In the genomic region with DNA sequence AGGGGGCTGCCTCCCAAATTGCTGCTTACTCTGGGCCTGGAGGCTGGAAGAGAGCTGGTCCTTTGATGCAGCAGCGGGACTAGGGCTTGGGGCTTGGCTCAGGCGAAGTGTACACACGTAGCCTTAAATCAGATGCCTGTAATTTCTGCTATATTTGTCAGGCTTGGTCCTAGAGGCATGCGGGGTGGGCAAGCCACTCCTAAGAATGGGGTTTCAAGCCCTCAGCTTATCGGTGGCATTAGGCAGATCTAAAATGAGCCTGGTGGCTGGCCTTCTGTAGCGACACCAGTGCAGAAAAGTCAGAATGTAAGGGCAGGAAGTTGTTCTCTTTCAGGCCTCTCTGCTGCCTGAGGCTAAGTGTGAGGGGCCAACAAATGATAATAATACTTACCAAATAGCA, we compare ENCODE assay signal across 1 cellular context.
TF ChIP-seq lines count a peak whose summit lies in the region.

No MANE protein-coding gene starts in this region.

TF ChIP-seq in GM12878, 131 proteins besides CTCF, POLR2A, EP300 and RAD21 (continued from another document):
- TF ChIP-seq, protein P1, sequence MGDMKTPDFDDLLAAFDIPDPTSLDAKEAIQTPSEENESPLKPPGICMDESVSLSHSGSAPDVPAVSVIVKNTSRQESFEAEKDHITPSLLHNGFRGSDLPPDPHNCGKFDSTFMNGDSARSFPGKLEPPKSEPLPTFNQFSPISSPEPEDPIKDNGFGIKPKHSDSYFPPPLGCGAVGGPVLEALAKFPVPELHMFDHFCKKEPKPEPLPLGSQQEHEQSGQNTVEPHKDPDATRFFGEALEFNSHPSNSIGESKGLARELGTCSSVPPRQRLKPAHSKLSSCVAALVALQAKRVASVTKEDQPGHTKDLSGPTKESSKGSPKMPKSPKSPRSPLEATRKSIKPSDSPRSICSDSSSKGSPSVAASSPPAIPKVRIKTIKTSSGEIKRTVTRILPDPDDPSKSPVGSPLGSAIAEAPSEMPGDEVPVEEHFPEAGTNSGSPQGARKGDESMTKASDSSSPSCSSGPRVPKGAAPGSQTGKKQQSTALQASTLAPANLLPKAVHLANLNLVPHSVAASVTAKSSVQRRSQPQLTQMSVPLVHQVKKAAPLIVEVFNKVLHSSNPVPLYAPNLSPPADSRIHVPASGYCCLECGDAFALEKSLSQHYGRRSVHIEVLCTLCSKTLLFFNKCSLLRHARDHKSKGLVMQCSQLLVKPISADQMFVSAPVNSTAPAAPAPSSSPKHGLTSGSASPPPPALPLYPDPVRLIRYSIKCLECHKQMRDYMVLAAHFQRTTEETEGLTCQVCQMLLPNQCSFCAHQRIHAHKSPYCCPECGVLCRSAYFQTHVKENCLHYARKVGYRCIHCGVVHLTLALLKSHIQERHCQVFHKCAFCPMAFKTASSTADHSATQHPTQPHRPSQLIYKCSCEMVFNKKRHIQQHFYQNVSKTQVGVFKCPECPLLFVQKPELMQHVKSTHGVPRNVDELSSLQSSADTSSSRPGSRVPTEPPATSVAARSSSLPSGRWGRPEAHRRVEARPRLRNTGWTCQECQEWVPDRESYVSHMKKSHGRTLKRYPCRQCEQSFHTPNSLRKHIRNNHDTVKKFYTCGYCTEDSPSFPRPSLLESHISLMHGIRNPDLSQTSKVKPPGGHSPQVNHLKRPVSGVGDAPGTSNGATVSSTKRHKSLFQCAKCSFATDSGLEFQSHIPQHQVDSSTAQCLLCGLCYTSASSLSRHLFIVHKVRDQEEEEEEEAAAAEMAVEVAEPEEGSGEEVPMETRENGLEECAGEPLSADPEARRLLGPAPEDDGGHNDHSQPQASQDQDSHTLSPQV (IDR thresholded peaks at IDR 0.05), result no peak
- TF ChIP-seq, protein P2, sequence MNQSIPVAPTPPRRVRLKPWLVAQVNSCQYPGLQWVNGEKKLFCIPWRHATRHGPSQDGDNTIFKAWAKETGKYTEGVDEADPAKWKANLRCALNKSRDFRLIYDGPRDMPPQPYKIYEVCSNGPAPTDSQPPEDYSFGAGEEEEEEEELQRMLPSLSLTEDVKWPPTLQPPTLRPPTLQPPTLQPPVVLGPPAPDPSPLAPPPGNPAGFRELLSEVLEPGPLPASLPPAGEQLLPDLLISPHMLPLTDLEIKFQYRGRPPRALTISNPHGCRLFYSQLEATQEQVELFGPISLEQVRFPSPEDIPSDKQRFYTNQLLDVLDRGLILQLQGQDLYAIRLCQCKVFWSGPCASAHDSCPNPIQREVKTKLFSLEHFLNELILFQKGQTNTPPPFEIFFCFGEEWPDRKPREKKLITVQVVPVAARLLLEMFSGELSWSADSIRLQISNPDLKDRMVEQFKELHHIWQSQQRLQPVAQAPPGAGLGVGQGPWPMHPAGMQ (IDR thresholded peaks at IDR 0.05; ENCODE audit: borderline replicate concordance), result no peak
- TF ChIP-seq PAX8 (IDR thresholded peaks at IDR 0.05) (no peak), TBL1XR1 (IDR thresholded peaks at IDR 0.05; ENCODE audit: low read depth, low read length) (no peak), SIX5 (IDR thresholded peaks at IDR 0.05; ENCODE audit: low read depth, low read length, severe bottlenecking) (no peak), CREB1 (IDR thresholded peaks at IDR 0.05; ENCODE audit: low read depth) (no peak), BCL11A (IDR thresholded peaks at IDR 0.05; ENCODE audit: low read depth, low read length) (no peak), DPF2 (IDR thresholded peaks at IDR 0.05) (no peak)
- TF ChIP-seq, protein P3, sequence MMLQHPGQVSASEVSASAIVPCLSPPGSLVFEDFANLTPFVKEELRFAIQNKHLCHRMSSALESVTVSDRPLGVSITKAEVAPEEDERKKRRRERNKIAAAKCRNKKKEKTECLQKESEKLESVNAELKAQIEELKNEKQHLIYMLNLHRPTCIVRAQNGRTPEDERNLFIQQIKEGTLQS (IDR thresholded peaks at IDR 0.05; ENCODE audit: borderline replicate concordance, extremely low read depth, low read depth, low read length), result no peak
TF ChIP-seq in GM12878: peak in this region for 0.
